Comparison of ENCODE assay signal across 24 cellular contexts in the genomic region with DNA sequence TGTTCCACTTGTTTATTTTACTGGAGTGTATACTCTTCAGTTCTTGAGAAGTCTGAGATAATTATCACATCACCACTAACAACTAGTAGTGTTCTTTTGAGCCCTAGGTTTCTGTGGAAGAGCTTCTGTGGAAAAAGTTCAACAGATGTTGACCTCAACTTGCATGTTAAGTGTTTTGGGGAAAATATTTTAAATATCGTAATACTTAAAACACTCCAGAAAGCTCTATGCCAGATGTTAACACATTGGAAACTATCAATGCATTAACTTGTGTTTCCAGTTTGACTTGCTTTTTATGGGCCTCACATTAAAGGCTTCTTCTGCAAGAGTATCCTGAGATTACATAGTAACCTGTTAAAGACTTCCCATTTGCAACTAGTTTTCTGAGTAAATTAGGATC.
DNase-seq lines count a peak whose midpoint lies in the region; ATAC-seq and TF ChIP-seq lines count a peak whose summit lies in the region.
"Had no signal": no experiment of that assay in that cellular context is flagged by ENCODE, and none has a peak within 500 bp of the region (broad histone marks: within the 10 kb centered on the region; RNA-seq: fewer than 3 reads in every experiment).

No MANE protein-coding gene starts in this region.

- dilution Hi-C loops in IMR-90 (cut with HindIII; ENCODE audit: low sequenced_read_pairs, unreplicated experiment), result no loop called here

- no peaks in the 10 kb centered on the region for H4K20me1 ChIP-seq in IMR-90 (ENCODE audit: insufficient read depth, low read length)

- no peak overlapping the region for H3K14ac ChIP-seq in IMR-90 (replicated peaks; ENCODE audit: low read depth, low read length)

- TF ChIP-seq CTCF in IMR-90 (conservative IDR thresholded peaks at IDR 0.05; ENCODE audit: low read depth, low read length) (no peak), epithelial cell of esophagus (IDR thresholded peaks at IDR 0.05; ENCODE audit: insufficient read depth, low read depth, low read length, missing control alignments) (no peak)

- H2BK15ac ChIP-seq in IMR-90 (ENCODE audit: low read depth, low read length), result no peak overlapping the region

- H4K5ac ChIP-seq in IMR-90 (ENCODE audit: low read depth, low read length), result no peak overlapping the region

- no peaks in the 10 kb centered on the region for H3K9me3 Mint-ChIP-seq in stimulated activated naive B cell treated with anti-CD40 and anti-IgM and Interleukin-4, amounts not matched to agents 10 μg/mL and 1 μg/mL and 100 μg/mL, for 72 hours
- H3K9me3 Mint-ChIP-seq: activated T-cell treated with anti-CD3 and anti-CD28 coated beads, Interleukin-2, amount 50 U/mL, for 4 hours; CD4-positive, alpha-beta T cell; central memory CD8-positive, alpha-beta T cell; dendritic cell treated with granulocyte-macrophage colony-stimulating factor and Interleukin-4, amounts not matched to agents 40 ng/mL and 50 ng/mL, for 4 days; H9; WTC11 had no signal

- H2BK5ac ChIP-seq in IMR-90 (ENCODE audit: low read depth, low read length, poor library complexity, severe bottlenecking), result no peak overlapping the region

- peaks cover 14 to 37% of the 10 kb centered on the region in 2 donors for H3K4me1 Mint-ChIP-seq in stimulated activated naive B cell treated with anti-CD40 and anti-IgM and Interleukin-4, amounts not matched to agents 10 μg/mL and 1 μg/mL and 100 μg/mL, for 72 hours
- H3K4me1 Mint-ChIP-seq: central memory CD8-positive, alpha-beta T cell had no signal

- H3K27ac ChIP-seq in IMR-90 (ENCODE audit: insufficient read depth, low read length), result no peak overlapping the region
- H3K27ac ChIP-seq: 22Rv1, adrenal gland, right lobe of liver had no signal

- H2BK20ac ChIP-seq in IMR-90 (ENCODE audit: low read depth, low read length), result no peak overlapping the region

- peak; percentile 25 for DNase-seq in NCI-H510A treated with DMSO at 0.1 percent for 48 hours (lab: John Stamatoyannopoulos, UW)
- DNase-seq in NCI-H510A (lab: John Stamatoyannopoulos, UW), result no peak
- no peak for DNase-seq in IMR-90
- peak; percentile 62 for DNase-seq in epithelial cell of esophagus (ENCODE audit: low read depth)
- DNase-seq in stimulated activated naive B cell treated with anti-CD40 and anti-IgM and Interleukin-4, amounts not matched to agents 10 μg/mL and 1 μg/mL and 100 μg/mL, for 72 hours, result no peak
- DNase-seq in activated gamma-delta T cell (lab: John Stamatoyannopoulos, UW), result no peak
- DNase-seq: activated naive CD4-positive, alpha-beta T cell treated with Interleukin-2 at 50 U/mL for 16 hours; activated T-cell treated with anti-CD3 and anti-CD28 coated beads, Interleukin-2, amount 50 U/mL, for 4 hours; CD4-positive, alpha-beta T cell; esophagus squamous epithelium; H9; naive B cell; NCI-H446; NCI-H82 had no signal

- no peak overlapping the region; the same call in 1 of the 2 replicates for H4K91ac ChIP-seq in IMR-90 (ENCODE audit: insufficient read depth, low read depth, low read length)

- no peaks in the 10 kb centered on the region for H3K9me1 ChIP-seq in IMR-90 (ENCODE audit: insufficient read depth, low read length)

- no peak overlapping the region for H3K23ac ChIP-seq in IMR-90 (ENCODE audit: low read depth, low read length)

- H3K9ac ChIP-seq in IMR-90 (ENCODE audit: low read depth, low read length), result no peak overlapping the region

- H3K4me2 ChIP-seq in IMR-90 (ENCODE audit: low read depth, low read length), result no peak overlapping the region

- WGBS in IMR-90 (ENCODE audit: extremely low coverage in 2 of 2, insufficient read length in 1 of 2), 2 experiments, result no CpG with 5 or more reads among the region's 1 CpG

- no peak overlapping the region for H3K4ac ChIP-seq in IMR-90 (ENCODE audit: low read depth, low read length)

- H2AK5ac ChIP-seq in IMR-90 (ENCODE audit: low read depth, low read length), result no peak overlapping the region

- no peak overlapping the region for H4K8ac ChIP-seq in IMR-90 (ENCODE audit: low read depth in 2 of 2, low read length in 2 of 2)

- H2BK120ac ChIP-seq in IMR-90 (ENCODE audit: low read depth, low read length), result no peak overlapping the region

- in situ Hi-C loops in IMR-90 (cut with MboI; ENCODE audit: low sequenced_read_pairs), result no loop called here

- CTCF ChIA-PET in IMR-90 (lab: Yijun Ruan, JAX), result no interaction called here

- no peak overlapping the region for H3K18ac ChIP-seq in IMR-90 (ENCODE audit: low read depth, low read length)

- no peaks in the 10 kb centered on the region for H3K9me3 ChIP-seq in IMR-90 (ENCODE audit: control insufficient read depth, insufficient read depth, low read length)
- H3K9me3 ChIP-seq: adrenal gland, esophagus squamous epithelium, heart right ventricle, right lobe of liver had no signal

- no peak for TF ChIP-seq POLR2A in IMR-90 (IDR thresholded peaks at IDR 0.05; ENCODE audit: low read depth, low read length)

- H3K4me3 ChIP-seq in IMR-90 (ENCODE audit: insufficient read depth, low read depth, low read length) (no peak overlapping the region), epithelial cell of esophagus (ENCODE audit: low read length) (no peak overlapping the region)
- H3K4me3 ChIP-seq: adrenal gland, esophagus squamous epithelium, heart right ventricle, right lobe of liver had no signal

- no peak for TF ChIP-seq RAD21 in IMR-90 (IDR thresholded peaks at IDR 0.05; ENCODE audit: low read length)

- H3K36me3 Mint-ChIP-seq in stimulated activated naive B cell treated with anti-CD40 and anti-IgM and Interleukin-4, amounts not matched to agents 10 μg/mL and 1 μg/mL and 100 μg/mL, for 72 hours, result no peaks in the 10 kb centered on the region
- H3K36me3 Mint-ChIP-seq: naive B cell, WTC11 had no signal

- no peaks in the 10 kb centered on the region for H3K27me3 ChIP-seq in IMR-90 (ENCODE audit: control insufficient read depth, insufficient read depth, low read length)
- H3K27me3 ChIP-seq: adrenal gland, esophagus squamous epithelium, heart right ventricle, right lobe of liver had no signal

- no peak overlapping the region for H2AFZ ChIP-seq in IMR-90 (replicated peaks; ENCODE audit: low read length, poor library complexity)

- H2AK9ac ChIP-seq in IMR-90 (replicated peaks; ENCODE audit: low read depth, low read length, poor library complexity), result no peak overlapping the region

- no TSS peak for BruUV-seq in IMR-90 (replicated peaks; lab: Mats Ljungman, UMichigan)

- H3K36me3 ChIP-seq in IMR-90 (ENCODE audit: control insufficient read depth, insufficient read depth, low read length), result no peaks in the 10 kb centered on the region
- H3K36me3 ChIP-seq: adrenal gland, esophagus squamous epithelium, heart right ventricle, right lobe of liver had no signal

- ATAC-seq in IMR-90 (ENCODE audit: low read depth) (peak; percentile 22; the same call in 1 of the 2 replicates), GM19397 (IDR thresholded peaks at IDR 0.05; ENCODE audit: unreplicated experiment) (no peak)
- peak; percentile 60 to 65 for ATAC-seq in stimulated activated naive B cell treated with anti-CD40 and anti-IgM and Interleukin-4, amounts not matched to agents 10 μg/mL and 1 μg/mL and 100 μg/mL, for 72 hours (replicated peaks)
- ATAC-seq in activated CD4-positive, CD25-positive, alpha-beta regulatory T cell treated with anti-CD3 and anti-CD28 coated beads, Interleukin-2, amount 50 U/mL, for 24 hours, result no peak
- ATAC-seq: activated T-cell treated with anti-CD3 and anti-CD28 coated beads, Interleukin-2, amount 50 U/mL, for 4 hours; WTC11 had no signal

- H3K4me1 ChIP-seq in IMR-90 (ENCODE audit: control insufficient read depth, insufficient read depth, low read length), result peaks cover 2% of the 10 kb centered on the region; the same call in 1 of the 2 replicates

- no peak overlapping the region for H3K27ac Mint-ChIP-seq in stimulated activated naive B cell treated with anti-CD40 and anti-IgM and Interleukin-4, amounts not matched to agents 10 μg/mL and 1 μg/mL and 100 μg/mL, for 72 hours
- H3K27ac Mint-ChIP-seq: CD4-positive, alpha-beta T cell; H9; naive B cell; progenitor cell of endocrine pancreas; WTC11 had no signal

- H3K79me1 ChIP-seq in IMR-90 (ENCODE audit: low read depth in 1 of 2, low read length in 2 of 2), result no peaks in the 10 kb centered on the region

- peaks cover 0 to 5% of the 10 kb centered on the region in 2 donors for H3K27me3 Mint-ChIP-seq in stimulated activated naive B cell treated with anti-CD40 and anti-IgM and Interleukin-4, amounts not matched to agents 10 μg/mL and 1 μg/mL and 100 μg/mL, for 72 hours
- H3K27me3 Mint-ChIP-seq: CD4-positive, alpha-beta T cell; dendritic cell treated with granulocyte-macrophage colony-stimulating factor and Interleukin-4, amounts not matched to agents 40 ng/mL and 50 ng/mL, for 4 days; progenitor cell of endocrine pancreas had no signal

- H3K56ac ChIP-seq in IMR-90 (ENCODE audit: extremely low read depth, insufficient read depth, low read length), result no peak overlapping the region

- POLR2A ChIA-PET in IMR-90 (lab: Charles Lee; ENCODE audit: unreplicated experiment), result interaction anchor here (0.9 kb wide), 1 partner anchor 167 kb away, joined by 3 read pairs; no protein-coding TSS in a partner anchor

- no peak overlapping the region for H3K4me3 Mint-ChIP-seq in stimulated activated naive B cell treated with anti-CD40 and anti-IgM and Interleukin-4, amounts not matched to agents 10 μg/mL and 1 μg/mL and 100 μg/mL, for 72 hours
- H3K4me3 Mint-ChIP-seq: activated T-cell treated with anti-CD3 and anti-CD28 coated beads, Interleukin-2, amount 50 U/mL, for 4 hours; CD4-positive, alpha-beta T cell; central memory CD8-positive, alpha-beta T cell; dendritic cell treated with granulocyte-macrophage colony-stimulating factor and Interleukin-4, amounts not matched to agents 40 ng/mL and 50 ng/mL, for 4 days; H9; naive B cell; WTC11 had no signal

- intact Hi-C loops in IMR-90 (cut with micrococcal nuclease), result no loop called here

TF ChIP-seq in IMR-90, 13 proteins besides CTCF, POLR2A, EP300 and RAD21 (continues in another document):
- TF ChIP-seq, protein P1, sequence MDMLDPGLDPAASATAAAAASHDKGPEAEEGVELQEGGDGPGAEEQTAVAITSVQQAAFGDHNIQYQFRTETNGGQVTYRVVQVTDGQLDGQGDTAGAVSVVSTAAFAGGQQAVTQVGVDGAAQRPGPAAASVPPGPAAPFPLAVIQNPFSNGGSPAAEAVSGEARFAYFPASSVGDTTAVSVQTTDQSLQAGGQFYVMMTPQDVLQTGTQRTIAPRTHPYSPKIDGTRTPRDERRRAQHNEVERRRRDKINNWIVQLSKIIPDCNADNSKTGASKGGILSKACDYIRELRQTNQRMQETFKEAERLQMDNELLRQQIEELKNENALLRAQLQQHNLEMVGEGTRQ (IDR thresholded peaks at IDR 0.05; ENCODE audit: low read depth, low read length), result no peak
- TF ChIP-seq FOS (IDR thresholded peaks at IDR 0.05; ENCODE audit: low read depth, low read length) (no peak), SMC3 (IDR thresholded peaks at IDR 0.05; ENCODE audit: low read depth, low read length) (no peak), RCOR1 (IDR thresholded peaks at IDR 0.05; ENCODE audit: insufficient replicate concordance, low read length) (no peak), MAFK (IDR thresholded peaks at IDR 0.05; ENCODE audit: low read depth, low read length) (no peak), NFE2L2 (IDR thresholded peaks at IDR 0.05; ENCODE audit: low read depth, low read length) (no peak), CHD1 (IDR thresholded peaks at IDR 0.05; ENCODE audit: low read depth, low read length) (no peak), MAZ (IDR thresholded peaks at IDR 0.05; ENCODE audit: borderline replicate concordance, low read depth, low read length) (no peak)

Comparison
In these comparisons a context has a peak if more than half of its experiments do, and no peak if none do; other contexts are left out.
1. DNase-seq: peak in NCI-H510A treated with DMSO at 0.1 percent for 48 hours (single experiment) and epithelial cell of esophagus (single experiment); none in NCI-H510A (single experiment), IMR-90 (single experiment), stimulated activated naive B cell treated with anti-CD40 and anti-IgM and Interleukin-4, amounts not matched to agents 10 μg/mL and 1 μg/mL and 100 μg/mL, for 72 hours (single experiment) and activated gamma-delta T cell (single experiment).
2. ATAC-seq: peak in IMR-90 (single experiment) and stimulated activated naive B cell treated with anti-CD40 and anti-IgM and Interleukin-4, amounts not matched to agents 10 μg/mL and 1 μg/mL and 100 μg/mL, for 72 hours (2 of 2); none in GM19397 (single experiment) and activated CD4-positive, CD25-positive, alpha-beta regulatory T cell treated with anti-CD3 and anti-CD28 coated beads, Interleukin-2, amount 50 U/mL, for 24 hours (0 of 2).